Comparison of ENCODE assay signal across 17 cellular contexts in the genomic region with DNA sequence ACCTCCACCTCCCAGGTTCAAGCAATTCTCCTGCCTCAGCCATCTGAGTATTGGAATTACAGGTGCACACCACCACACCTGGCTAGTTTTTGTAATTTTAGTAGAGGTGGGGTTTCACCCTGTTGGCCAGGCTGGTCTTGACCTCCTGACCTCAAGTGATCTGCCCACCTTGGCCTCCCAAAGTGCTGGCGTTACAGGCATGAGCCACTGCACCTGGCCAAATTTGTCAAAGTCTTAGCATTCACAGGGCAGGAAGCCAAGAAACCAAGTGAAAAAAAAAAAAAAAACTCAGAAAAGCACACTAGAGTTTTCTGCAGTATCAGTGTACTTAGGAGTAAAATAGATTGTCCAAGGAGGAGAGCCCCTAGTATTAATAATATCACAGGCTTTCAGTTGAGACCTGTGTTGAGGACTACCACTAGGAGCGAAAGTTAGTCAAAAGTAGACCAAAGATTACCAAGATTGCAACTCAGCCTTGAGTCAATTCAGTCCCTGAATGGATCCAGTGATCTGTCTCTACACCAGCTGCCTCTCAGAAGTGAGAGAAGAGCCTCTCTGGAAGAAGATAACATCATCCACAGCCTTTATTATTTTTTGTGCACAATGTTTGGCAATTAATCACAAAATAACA.
DNase-seq lines count a peak whose midpoint lies in the region; ATAC-seq, FAIRE-seq and TF ChIP-seq lines count a peak whose summit lies in the region.
"Had no signal": no experiment of that assay in that cellular context is flagged by ENCODE, and none has a peak within 500 bp of the region (broad histone marks: within the 10 kb centered on the region; RNA-seq: fewer than 3 reads in every experiment).

No MANE protein-coding gene starts in this region.

- H3K4me3 Mint-ChIP-seq in activated naive CD4-positive, alpha-beta T cell treated with anti-CD3 and anti-CD28 coated beads for 36 hours = no peak overlapping the region
- H3K4me3 Mint-ChIP-seq: natural killer cell had no signal

- H3K27ac Mint-ChIP-seq in activated naive CD4-positive, alpha-beta T cell treated with anti-CD3 and anti-CD28 coated beads for 36 hours = no peak overlapping the region
- H3K27ac Mint-ChIP-seq: CD4-positive, alpha-beta memory T cell; natural killer cell had no signal

- no TSS peak for BruUV-seq in HepG2 (replicated peaks; lab: Mats Ljungman, UMichigan)

- in situ Hi-C loops in HepG2 (cut with HindIII; ENCODE audit: extremely low pct_ligation_motif_present, low pct_unique_long_range_greater_than_20kb) = no loop called here

- peak; percentile 5 for DNase-seq in activated naive CD4-positive, alpha-beta T cell treated with anti-CD3 and anti-CD28 coated beads for 36 hours
- no peak for DNase-seq in activated naive CD4-positive, alpha-beta T cell treated with Interleukin-2 at 50 U/mL for 16 hours
- DNase-seq in stimulated activated naive CD8-positive, alpha-beta T cell treated with anti-CD3 and anti-CD28 coated beads, Interleukin-15, Interleukin-2, amounts not matched to agents 100 U/mL and 50 U/mL, for 24 hours = no peak
- no peak for DNase-seq in left ventricle myocardium inferior
- DNase-seq in HepG2 (ENCODE audit: low spot score) = no peak
- DNase-seq in NAMALWA (ENCODE audit: low spot score) = no peak
- DNase-seq: activated CD4-positive, alpha-beta T cell treated with anti-CD3 and anti-CD28 coated beads, Interleukin-2, amount 50 U/mL, for 48 hours; activated effector memory CD4-positive, alpha-beta T cell treated with anti-CD3 and anti-CD28 coated beads, Interleukin-2, amount 50 U/mL, for 16 hours; CD4-positive, alpha-beta memory T cell; cortex of kidney; lower lobe of right lung; natural killer cell; NCI-H510A had no signal

- POLR2A ChIA-PET in HepG2 (lab: Yijun Ruan, JAX) = no interaction called here

- no peak overlapping the region for H3K9ac ChIP-seq in HepG2 (ENCODE audit: insufficient read depth, low read depth, low read length)

- H3K9me3 Mint-ChIP-seq in activated naive CD4-positive, alpha-beta T cell treated with anti-CD3 and anti-CD28 coated beads for 36 hours = no peaks in the 10 kb centered on the region
- H3K9me3 Mint-ChIP-seq: natural killer cell had no signal

- H3K27me3 ChIP-seq in left ventricle myocardium inferior (ENCODE audit: low read depth) (no peaks in the 10 kb centered on the region), HepG2 (ENCODE audit: control insufficient read depth in 1 of 2, insufficient read depth in 2 of 2, low read length in 2 of 2) (no peaks in the 10 kb centered on the region)
- H3K27me3 ChIP-seq: SJSA1 had no signal

- TF ChIP-seq POLR2A in HepG2 (IDR thresholded peaks at IDR 0.05; ENCODE audit: insufficient read depth in 1 of 2, low read depth in 2 of 2, low read length in 2 of 2) = no peak

- TF ChIP-seq RAD21 in HepG2 (CRISPR knock-in tag; IDR thresholded peaks at IDR 0.05) = no peak

- H3K27ac ChIP-seq in left ventricle myocardium inferior (replicated peaks) (no peak overlapping the region), HepG2 (ENCODE audit: extremely low read length, insufficient read depth, low read length) (no peak overlapping the region)
- H3K27ac ChIP-seq: lower lobe of right lung, SJSA1 had no signal

- no peak overlapping the region for H2AFZ ChIP-seq in HepG2 (ENCODE audit: low read length)

- H3K4me2 ChIP-seq in HepG2 (ENCODE audit: low read depth, low read length) = no peak overlapping the region

- no peaks in the 10 kb centered on the region for H3K27me3 Mint-ChIP-seq in activated naive CD4-positive, alpha-beta T cell treated with anti-CD3 and anti-CD28 coated beads for 36 hours (ENCODE audit: low read depth)
- H3K27me3 Mint-ChIP-seq: CD4-positive, alpha-beta memory T cell had no signal

- 72% methylated on average over 2 of the region's 2 CpGs for WGBS in HepG2 (ENCODE audit: low lambda C conversion rate)

- no peaks in the 10 kb centered on the region for H3K4me1 ChIP-seq in left ventricle myocardium inferior
- no peaks in the 10 kb centered on the region for H3K4me1 ChIP-seq in HepG2 (ENCODE audit: insufficient read depth, low read length)
- H3K4me1 ChIP-seq: lower lobe of right lung, SJSA1 had no signal

- no peak for TF ChIP-seq CTCF in left ventricle myocardium inferior (IDR thresholded peaks at IDR 0.05; ENCODE audit: borderline replicate concordance)
- no peak for TF ChIP-seq CTCF in HepG2 (CRISPR knock-in tag; IDR thresholded peaks at IDR 0.05)

- TF ChIP-seq EP300 in HepG2 (IDR thresholded peaks at IDR 0.05; ENCODE audit: low read depth in 2 of 2, low read length in 2 of 2) (no peak), HepG2 (CRISPR knock-in tag; IDR thresholded peaks at IDR 0.05; ENCODE audit: borderline replicate concordance) (no peak)

- H3K79me2 ChIP-seq in HepG2 (ENCODE audit: insufficient read depth, low read length) = no peaks in the 10 kb centered on the region

- H4K20me1 ChIP-seq in HepG2 (ENCODE audit: insufficient read depth, low read length) = no peaks in the 10 kb centered on the region

- no peak for FAIRE-seq in HepG2 (lab: Jason Lieb, UNC)
- FAIRE-seq: G401.6 had no signal

- ATAC-seq in GM21526 (IDR thresholded peaks at IDR 0.05; ENCODE audit: low FRiP score, unreplicated experiment) (peak; percentile 70), HG03095 (IDR thresholded peaks at IDR 0.05; ENCODE audit: unreplicated experiment) (peak; percentile 84), HepG2 (no peak)
- peak; percentile 52 for ATAC-seq in stimulated activated naive CD8-positive, alpha-beta T cell treated with anti-CD3 and anti-CD28 coated beads, Interleukin-15, Interleukin-2, amounts not matched to agents 100 U/mL and 50 U/mL, for 24 hours
- ATAC-seq: lower lobe of right lung, natural killer cell had no signal

- no peaks in the 10 kb centered on the region for H3K4me1 Mint-ChIP-seq in activated naive CD4-positive, alpha-beta T cell treated with anti-CD3 and anti-CD28 coated beads for 36 hours (ENCODE audit: low read depth)
- H3K4me1 Mint-ChIP-seq: natural killer cell had no signal

- peaks cover 13% of the 10 kb centered on the region for H3K36me3 ChIP-seq in left ventricle myocardium inferior
- H3K36me3 ChIP-seq in HepG2 (replicated peaks in 1 of 2; ENCODE audit: control insufficient read depth in 1 of 2, insufficient read depth in 2 of 2, low read length in 2 of 2) = no peaks in the 10 kb centered on the region
- H3K36me3 ChIP-seq: SJSA1 had no signal

- intact Hi-C loops in activated naive CD4-positive, alpha-beta T cell treated with anti-CD3 and anti-CD28 coated beads for 36 hours (cut with micrococcal nuclease) = no loop called here
- intact Hi-C loops in left ventricle myocardium inferior (cut with micrococcal nuclease) = no loop called here
- intact Hi-C loops in HepG2 (cut with micrococcal nuclease; ENCODE audit: unreplicated experiment) = no loop called here

- H3K9me3 ChIP-seq in left ventricle myocardium inferior (replicated peaks) = no peaks in the 10 kb centered on the region
- no peaks in the 10 kb centered on the region for H3K9me3 ChIP-seq in HepG2 (ENCODE audit: low read length)
- H3K9me3 ChIP-seq: lower lobe of right lung, SJSA1 had no signal

- H3K4me3 ChIP-seq in left ventricle myocardium inferior (no peak overlapping the region), HepG2 (replicated peaks in 1 of 3; ENCODE audit: insufficient read depth in 1 of 3, low read depth in 2 of 3, low read length in 3 of 3) (no peak overlapping the region)
- H3K4me3 ChIP-seq: lower lobe of right lung, SJSA1 had no signal

- no peaks in the 10 kb centered on the region for H3K36me3 Mint-ChIP-seq in activated naive CD4-positive, alpha-beta T cell treated with anti-CD3 and anti-CD28 coated beads for 36 hours (ENCODE audit: low read depth)
- H3K36me3 Mint-ChIP-seq: natural killer cell had no signal

- CTCF ChIA-PET in activated naive CD4-positive, alpha-beta T cell treated with anti-CD3 and anti-CD28 coated beads for 36 hours (lab: Charles Lee) = no interaction called here
- CTCF ChIA-PET in HepG2 (lab: Yijun Ruan, JAX; ENCODE audit: low intra/inter-chr PET ratio, low total read pairs) = no interaction called here

TF ChIP-seq in HepG2, 621 proteins besides CTCF, POLR2A, EP300 and RAD21 (continues in another document):
- TF ChIP-seq AKAP8 (CRISPR knock-in tag; IDR thresholded peaks at IDR 0.05) (no peak), ZFX (CRISPR knock-in tag; IDR thresholded peaks at IDR 0.05; ENCODE audit: low read depth) (no peak), ARHGAP35 (CRISPR knock-in tag; IDR thresholded peaks at IDR 0.05; ENCODE audit: borderline replicate concordance) (no peak), ZIK1 (CRISPR knock-in tag; IDR thresholded peaks at IDR 0.05; ENCODE audit: borderline replicate concordance, low read depth) (no peak), SP140L (CRISPR knock-in tag; IDR thresholded peaks at IDR 0.05; ENCODE audit: borderline replicate concordance) (no peak), ZNF737 (CRISPR knock-in tag; IDR thresholded peaks at IDR 0.05; ENCODE audit: borderline replicate concordance) (no peak), NFKB2 (CRISPR knock-in tag; IDR thresholded peaks at IDR 0.05; ENCODE audit: borderline replicate concordance) (no peak)
- TF ChIP-seq, protein P1, sequence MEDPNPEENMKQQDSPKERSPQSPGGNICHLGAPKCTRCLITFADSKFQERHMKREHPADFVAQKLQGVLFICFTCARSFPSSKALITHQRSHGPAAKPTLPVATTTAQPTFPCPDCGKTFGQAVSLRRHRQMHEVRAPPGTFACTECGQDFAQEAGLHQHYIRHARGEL (CRISPR knock-in tag; IDR thresholded peaks at IDR 0.05) = no peak
- TF ChIP-seq, protein P2, sequence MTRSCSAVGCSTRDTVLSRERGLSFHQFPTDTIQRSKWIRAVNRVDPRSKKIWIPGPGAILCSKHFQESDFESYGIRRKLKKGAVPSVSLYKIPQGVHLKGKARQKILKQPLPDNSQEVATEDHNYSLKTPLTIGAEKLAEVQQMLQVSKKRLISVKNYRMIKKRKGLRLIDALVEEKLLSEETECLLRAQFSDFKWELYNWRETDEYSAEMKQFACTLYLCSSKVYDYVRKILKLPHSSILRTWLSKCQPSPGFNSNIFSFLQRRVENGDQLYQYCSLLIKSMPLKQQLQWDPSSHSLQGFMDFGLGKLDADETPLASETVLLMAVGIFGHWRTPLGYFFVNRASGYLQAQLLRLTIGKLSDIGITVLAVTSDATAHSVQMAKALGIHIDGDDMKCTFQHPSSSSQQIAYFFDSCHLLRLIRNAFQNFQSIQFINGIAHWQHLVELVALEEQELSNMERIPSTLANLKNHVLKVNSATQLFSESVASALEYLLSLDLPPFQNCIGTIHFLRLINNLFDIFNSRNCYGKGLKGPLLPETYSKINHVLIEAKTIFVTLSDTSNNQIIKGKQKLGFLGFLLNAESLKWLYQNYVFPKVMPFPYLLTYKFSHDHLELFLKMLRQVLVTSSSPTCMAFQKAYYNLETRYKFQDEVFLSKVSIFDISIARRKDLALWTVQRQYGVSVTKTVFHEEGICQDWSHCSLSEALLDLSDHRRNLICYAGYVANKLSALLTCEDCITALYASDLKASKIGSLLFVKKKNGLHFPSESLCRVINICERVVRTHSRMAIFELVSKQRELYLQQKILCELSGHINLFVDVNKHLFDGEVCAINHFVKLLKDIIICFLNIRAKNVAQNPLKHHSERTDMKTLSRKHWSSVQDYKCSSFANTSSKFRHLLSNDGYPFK (CRISPR knock-in tag; IDR thresholded peaks at IDR 0.05; ENCODE audit: borderline replicate concordance) = no peak
